ENCODE assay signal across 8 cellular contexts in the genomic region with DNA sequence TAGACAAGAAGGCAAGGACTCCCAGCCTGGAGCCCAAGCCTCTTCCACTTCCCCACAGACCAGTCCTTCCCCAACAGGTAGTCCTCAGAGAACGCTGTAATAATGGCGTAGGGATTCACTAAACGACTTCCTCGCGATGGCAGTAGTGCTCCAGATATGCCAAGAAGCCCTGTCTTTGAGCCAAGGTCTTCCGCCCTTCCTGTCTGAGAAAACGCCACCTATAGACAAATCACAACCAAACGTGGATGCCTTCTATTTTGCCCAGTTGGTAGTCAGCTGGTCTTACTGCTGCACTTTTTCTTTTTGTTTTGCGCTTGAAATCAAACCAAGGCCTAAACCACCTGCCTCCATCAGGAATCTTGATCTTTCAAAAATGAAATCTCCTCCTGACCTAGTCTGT.
A peak's percentile ranks its signal among the peaks of the same experiment; 100 is the strongest.
DNase-seq lines count a peak whose midpoint lies in the region; ATAC-seq and TF ChIP-seq lines count a peak whose summit lies in the region.

No MANE protein-coding gene starts in this region.

- H3K27me3 Mint-ChIP-seq in endodermal cell (ENCODE audit: insufficient read depth): no peaks in the 10 kb centered on the region

- H3K4me1 Mint-ChIP-seq in endodermal cell: peaks cover 3% of the 10 kb centered on the region

- H3K4me1 ChIP-seq in BLaER1 (no peaks in the 10 kb centered on the region), endodermal cell (ENCODE audit: control insufficient read depth, insufficient read depth, low read length) (no peaks in the 10 kb centered on the region), thyroid gland (no peaks in the 10 kb centered on the region)

- H3K27ac ChIP-seq in BLaER1: peak overlapping the region; percentile 93
- no peak overlapping the region for H3K27ac ChIP-seq in endodermal cell (ENCODE audit: low read depth, low read length)
- peak overlapping the region in 2 of 3 donors; percentile 82 to 90 for H3K27ac ChIP-seq in thyroid gland

- 96% methylated on average over 9 of the region's 9 CpGs; no CpG with 5 or more reads in 1 of the 2 experiments for WGBS in endodermal cell (ENCODE audit: insufficient coverage in 1 of 2, insufficient read length in 1 of 2), 2 experiments
- 95 to 96% methylated on average over 8 to 9 of the region's 9 CpGs for WGBS in thyroid gland, 2 donors

- H3K4me3 ChIP-seq in BLaER1 (peak overlapping the region; percentile 67), endodermal cell (ENCODE audit: low read length) (no peak overlapping the region), thyroid gland (replicated peaks in 1 of 3) (peak overlapping the region in 1 of 3 donors; percentile 45)

- H3K9me3 ChIP-seq in BLaER1 (peaks cover 28% of the 10 kb centered on the region), endodermal cell (ENCODE audit: control insufficient read depth, low read length) (peaks cover 17% of the 10 kb centered on the region), thyroid gland (no peaks in the 10 kb centered on the region)

- no peak for TF ChIP-seq POLR2A in thyroid gland (IDR thresholded peaks at IDR 0.05)

- no peaks in the 10 kb centered on the region for H4K20me1 ChIP-seq in BLaER1

- H3K27me3 ChIP-seq in BLaER1 (no peaks in the 10 kb centered on the region), endodermal cell (ENCODE audit: control insufficient read depth, insufficient read depth, low read length, poor library complexity, severe bottlenecking) (no peaks in the 10 kb centered on the region), thyroid gland (no peaks in the 10 kb centered on the region)

- peak overlapping the region; percentile 40 for H3K27ac Mint-ChIP-seq in endodermal cell

- TF ChIP-seq CTCF in endodermal cell (conservative IDR thresholded peaks at IDR 0.05) (no peak), thyroid gland (IDR thresholded peaks at IDR 0.05) (peak in 2 of 6 experiments; percentile 61 to 62)

- intact Hi-C loops in thyroid gland (cut with DNase I): no loop called here

- peak overlapping the region; percentile 83; the same call in 1 of the 2 replicates for H3K9ac ChIP-seq in BLaER1
- H3K9ac ChIP-seq in endodermal cell (ENCODE audit: extremely low read depth, low read length, poor library complexity, severe bottlenecking): no peak overlapping the region

- no peak overlapping the region for H3K4me3 Mint-ChIP-seq in endodermal cell

- peaks cover 85% of the 10 kb centered on the region for H3K36me3 ChIP-seq in BLaER1
- peaks cover 70% of the 10 kb centered on the region for H3K36me3 ChIP-seq in endodermal cell (ENCODE audit: control insufficient read depth, insufficient read depth, low read length)
- H3K36me3 ChIP-seq in thyroid gland: no peaks in the 10 kb centered on the region

- peak overlapping the region; percentile 82 for H3K4me2 ChIP-seq in BLaER1

- peak; percentile 71 for ATAC-seq in GM19463 (IDR thresholded peaks at IDR 0.05; ENCODE audit: unreplicated experiment)
- ATAC-seq in GM21619 (IDR thresholded peaks at IDR 0.05; ENCODE audit: unreplicated experiment): no peak
- ATAC-seq in GM18498 (IDR thresholded peaks at IDR 0.05; ENCODE audit: unreplicated experiment): no peak

- peaks cover 13% of the 10 kb centered on the region for H3K9me3 Mint-ChIP-seq in endodermal cell

- peaks cover 85% of the 10 kb centered on the region for H3K36me3 Mint-ChIP-seq in endodermal cell (ENCODE audit: low read depth)

- DNase-seq in NCI-H69 (lab: John Stamatoyannopoulos, UW): peak; percentile 91
- no peak for DNase-seq in endodermal cell
- DNase-seq in thyroid gland: no peak
- no peak for DNase-seq in islet precursor cell
